1 cellular context compared by ENCODE assay signal in the genomic region with DNA sequence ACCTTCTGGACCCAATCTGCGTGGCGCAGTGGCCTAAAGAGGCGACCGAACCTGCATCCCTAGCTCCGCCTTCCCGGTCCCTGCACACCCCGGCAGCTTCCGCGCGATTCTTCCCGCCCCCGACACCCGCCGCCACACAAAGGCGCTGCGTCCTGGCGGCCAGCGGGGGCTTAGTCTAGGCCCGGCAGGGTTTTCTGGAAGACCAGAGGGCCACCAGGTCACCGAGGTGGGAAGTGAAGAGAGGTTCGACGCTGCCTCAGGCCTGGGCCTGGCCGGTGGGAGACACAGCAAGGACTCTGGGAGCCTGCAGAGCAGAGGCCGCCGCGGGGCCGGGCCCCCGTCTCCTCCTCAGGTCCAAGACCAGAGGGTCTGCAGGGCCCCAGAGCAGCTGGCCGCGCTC.
TF ChIP-seq lines count a peak whose summit lies in the region.

No MANE protein-coding gene starts in this region.

TF ChIP-seq in K562, 482 proteins besides CTCF, POLR2A, EP300 and RAD21 (continued from another document):
- TF ChIP-seq, protein P1, sequence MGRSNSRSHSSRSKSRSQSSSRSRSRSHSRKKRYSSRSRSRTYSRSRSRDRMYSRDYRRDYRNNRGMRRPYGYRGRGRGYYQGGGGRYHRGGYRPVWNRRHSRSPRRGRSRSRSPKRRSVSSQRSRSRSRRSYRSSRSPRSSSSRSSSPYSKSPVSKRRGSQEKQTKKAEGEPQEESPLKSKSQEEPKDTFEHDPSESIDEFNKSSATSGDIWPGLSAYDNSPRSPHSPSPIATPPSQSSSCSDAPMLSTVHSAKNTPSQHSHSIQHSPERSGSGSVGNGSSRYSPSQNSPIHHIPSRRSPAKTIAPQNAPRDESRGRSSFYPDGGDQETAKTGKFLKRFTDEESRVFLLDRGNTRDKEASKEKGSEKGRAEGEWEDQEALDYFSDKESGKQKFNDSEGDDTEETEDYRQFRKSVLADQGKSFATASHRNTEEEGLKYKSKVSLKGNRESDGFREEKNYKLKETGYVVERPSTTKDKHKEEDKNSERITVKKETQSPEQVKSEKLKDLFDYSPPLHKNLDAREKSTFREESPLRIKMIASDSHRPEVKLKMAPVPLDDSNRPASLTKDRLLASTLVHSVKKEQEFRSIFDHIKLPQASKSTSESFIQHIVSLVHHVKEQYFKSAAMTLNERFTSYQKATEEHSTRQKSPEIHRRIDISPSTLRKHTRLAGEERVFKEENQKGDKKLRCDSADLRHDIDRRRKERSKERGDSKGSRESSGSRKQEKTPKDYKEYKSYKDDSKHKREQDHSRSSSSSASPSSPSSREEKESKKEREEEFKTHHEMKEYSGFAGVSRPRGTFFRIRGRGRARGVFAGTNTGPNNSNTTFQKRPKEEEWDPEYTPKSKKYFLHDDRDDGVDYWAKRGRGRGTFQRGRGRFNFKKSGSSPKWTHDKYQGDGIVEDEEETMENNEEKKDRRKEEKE (IDR thresholded peaks at IDR 0.05; ENCODE audit: borderline replicate concordance in 1 of 2, control insufficient read depth in 1 of 2, low read depth in 2 of 2, low read length in 1 of 2) = no peak
- TF ChIP-seq, protein P2, sequence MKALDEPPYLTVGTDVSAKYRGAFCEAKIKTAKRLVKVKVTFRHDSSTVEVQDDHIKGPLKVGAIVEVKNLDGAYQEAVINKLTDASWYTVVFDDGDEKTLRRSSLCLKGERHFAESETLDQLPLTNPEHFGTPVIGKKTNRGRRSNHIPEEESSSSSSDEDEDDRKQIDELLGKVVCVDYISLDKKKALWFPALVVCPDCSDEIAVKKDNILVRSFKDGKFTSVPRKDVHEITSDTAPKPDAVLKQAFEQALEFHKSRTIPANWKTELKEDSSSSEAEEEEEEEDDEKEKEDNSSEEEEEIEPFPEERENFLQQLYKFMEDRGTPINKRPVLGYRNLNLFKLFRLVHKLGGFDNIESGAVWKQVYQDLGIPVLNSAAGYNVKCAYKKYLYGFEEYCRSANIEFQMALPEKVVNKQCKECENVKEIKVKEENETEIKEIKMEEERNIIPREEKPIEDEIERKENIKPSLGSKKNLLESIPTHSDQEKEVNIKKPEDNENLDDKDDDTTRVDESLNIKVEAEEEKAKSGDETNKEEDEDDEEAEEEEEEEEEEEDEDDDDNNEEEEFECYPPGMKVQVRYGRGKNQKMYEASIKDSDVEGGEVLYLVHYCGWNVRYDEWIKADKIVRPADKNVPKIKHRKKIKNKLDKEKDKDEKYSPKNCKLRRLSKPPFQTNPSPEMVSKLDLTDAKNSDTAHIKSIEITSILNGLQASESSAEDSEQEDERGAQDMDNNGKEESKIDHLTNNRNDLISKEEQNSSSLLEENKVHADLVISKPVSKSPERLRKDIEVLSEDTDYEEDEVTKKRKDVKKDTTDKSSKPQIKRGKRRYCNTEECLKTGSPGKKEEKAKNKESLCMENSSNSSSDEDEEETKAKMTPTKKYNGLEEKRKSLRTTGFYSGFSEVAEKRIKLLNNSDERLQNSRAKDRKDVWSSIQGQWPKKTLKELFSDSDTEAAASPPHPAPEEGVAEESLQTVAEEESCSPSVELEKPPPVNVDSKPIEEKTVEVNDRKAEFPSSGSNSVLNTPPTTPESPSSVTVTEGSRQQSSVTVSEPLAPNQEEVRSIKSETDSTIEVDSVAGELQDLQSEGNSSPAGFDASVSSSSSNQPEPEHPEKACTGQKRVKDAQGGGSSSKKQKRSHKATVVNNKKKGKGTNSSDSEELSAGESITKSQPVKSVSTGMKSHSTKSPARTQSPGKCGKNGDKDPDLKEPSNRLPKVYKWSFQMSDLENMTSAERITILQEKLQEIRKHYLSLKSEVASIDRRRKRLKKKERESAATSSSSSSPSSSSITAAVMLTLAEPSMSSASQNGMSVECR (CRISPR knock-in tag; IDR thresholded peaks at IDR 0.05) = 0 out of 2 replicates have a peak, but pooled peaks have one; percentile 24
- TF ChIP-seq BACH1 (tag; IDR thresholded peaks at IDR 0.05) = no peak
- TF ChIP-seq ZNF224 (CRISPR knock-in tag; IDR thresholded peaks at IDR 0.05) = no peak
- TF ChIP-seq HNRNPK (IDR thresholded peaks at IDR 0.05; ENCODE audit: low read depth, low read length, poor library complexity, severe bottlenecking) = no peak
- TF ChIP-seq SRSF9 (IDR thresholded peaks at IDR 0.05; ENCODE audit: borderline replicate concordance, low read depth, low read length) = no peak
- no peak for TF ChIP-seq DPF2 (IDR thresholded peaks at IDR 0.05)
- no peak for TF ChIP-seq SMC3 (conservative IDR thresholded peaks at IDR 0.05; ENCODE audit: insufficient read depth, low read depth, low read length)
- TF ChIP-seq TAF1 (IDR thresholded peaks at IDR 0.05; ENCODE audit: control insufficient read depth, extremely low read depth, insufficient read depth, low read length, severe bottlenecking) = peak; percentile 32
- no peak for TF ChIP-seq MIER1 (IDR thresholded peaks at IDR 0.05; ENCODE audit: low read depth)
- TF ChIP-seq SOX6 (IDR thresholded peaks at IDR 0.05) = no peak
- TF ChIP-seq ELF2 (CRISPR knock-in tag; IDR thresholded peaks at IDR 0.05) = no peak
- TF ChIP-seq, protein P3, sequence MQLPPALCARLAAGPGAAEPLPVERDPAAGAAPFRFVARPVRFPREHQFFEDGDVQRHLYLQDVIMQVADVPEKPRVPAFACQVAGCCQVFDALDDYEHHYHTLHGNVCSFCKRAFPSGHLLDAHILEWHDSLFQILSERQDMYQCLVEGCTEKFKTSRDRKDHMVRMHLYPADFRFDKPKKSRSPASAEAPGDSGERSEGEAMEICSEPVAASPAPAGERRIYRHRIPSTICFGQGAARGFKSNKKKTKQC (CRISPR knock-in tag; IDR thresholded peaks at IDR 0.05) = 0 out of 2 replicates have a peak, but pooled peaks have one; percentile 20
- no peak for TF ChIP-seq ZEB2 (IDR thresholded peaks at IDR 0.05)
- no peak for TF ChIP-seq ZNF274 (IDR thresholded peaks at IDR 0.05; ENCODE audit: borderline replicate concordance, low read depth, low read length)
- TF ChIP-seq L3MBTL2 (IDR thresholded peaks at IDR 0.05) = peak; percentile 51
- TF ChIP-seq, protein P4, sequence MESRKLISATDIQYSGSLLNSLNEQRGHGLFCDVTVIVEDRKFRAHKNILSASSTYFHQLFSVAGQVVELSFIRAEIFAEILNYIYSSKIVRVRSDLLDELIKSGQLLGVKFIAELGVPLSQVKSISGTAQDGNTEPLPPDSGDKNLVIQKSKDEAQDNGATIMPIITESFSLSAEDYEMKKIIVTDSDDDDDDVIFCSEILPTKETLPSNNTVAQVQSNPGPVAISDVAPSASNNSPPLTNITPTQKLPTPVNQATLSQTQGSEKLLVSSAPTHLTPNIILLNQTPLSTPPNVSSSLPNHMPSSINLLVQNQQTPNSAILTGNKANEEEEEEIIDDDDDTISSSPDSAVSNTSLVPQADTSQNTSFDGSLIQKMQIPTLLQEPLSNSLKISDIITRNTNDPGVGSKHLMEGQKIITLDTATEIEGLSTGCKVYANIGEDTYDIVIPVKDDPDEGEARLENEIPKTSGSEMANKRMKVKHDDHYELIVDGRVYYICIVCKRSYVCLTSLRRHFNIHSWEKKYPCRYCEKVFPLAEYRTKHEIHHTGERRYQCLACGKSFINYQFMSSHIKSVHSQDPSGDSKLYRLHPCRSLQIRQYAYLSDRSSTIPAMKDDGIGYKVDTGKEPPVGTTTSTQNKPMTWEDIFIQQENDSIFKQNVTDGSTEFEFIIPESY (CRISPR knock-in tag; IDR thresholded peaks at IDR 0.05) = peak; percentile 94
- TF ChIP-seq ZNF12 (CRISPR knock-in tag; IDR thresholded peaks at IDR 0.05) = no peak
- TF ChIP-seq, protein P5, sequence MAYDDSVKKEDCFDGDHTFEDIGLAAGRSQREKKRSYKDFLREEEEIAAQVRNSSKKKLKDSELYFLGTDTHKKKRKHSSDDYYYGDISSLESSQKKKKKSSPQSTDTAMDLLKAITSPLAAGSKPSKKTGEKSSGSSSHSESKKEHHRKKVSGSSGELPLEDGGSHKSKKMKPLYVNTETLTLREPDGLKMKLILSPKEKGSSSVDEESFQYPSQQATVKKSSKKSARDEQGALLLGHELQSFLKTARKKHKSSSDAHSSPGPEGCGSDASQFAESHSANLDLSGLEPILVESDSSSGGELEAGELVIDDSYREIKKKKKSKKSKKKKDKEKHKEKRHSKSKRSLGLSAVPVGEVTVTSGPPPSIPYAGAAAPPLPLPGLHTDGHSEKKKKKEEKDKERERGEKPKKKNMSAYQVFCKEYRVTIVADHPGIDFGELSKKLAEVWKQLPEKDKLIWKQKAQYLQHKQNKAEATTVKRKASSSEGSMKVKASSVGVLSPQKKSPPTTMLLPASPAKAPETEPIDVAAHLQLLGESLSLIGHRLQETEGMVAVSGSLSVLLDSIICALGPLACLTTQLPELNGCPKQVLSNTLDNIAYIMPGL (CRISPR knock-in tag; IDR thresholded peaks at IDR 0.05) = no peak
- TF ChIP-seq CXXC5 (CRISPR knock-in tag; IDR thresholded peaks at IDR 0.05) = peak; percentile 36
- peak in 1 of 2 experiments; percentile 18; a peak in 1 of 4 replicates for TF ChIP-seq MAZ (CRISPR knock-in tag; conservative IDR thresholded peaks at IDR 0.05 in 1 of 2, IDR thresholded peaks at IDR 0.05 in 1 of 2)
- TF ChIP-seq POLR2G (IDR thresholded peaks at IDR 0.05; ENCODE audit: low read depth, low read length) = peak; percentile 79
- TF ChIP-seq, protein P6, sequence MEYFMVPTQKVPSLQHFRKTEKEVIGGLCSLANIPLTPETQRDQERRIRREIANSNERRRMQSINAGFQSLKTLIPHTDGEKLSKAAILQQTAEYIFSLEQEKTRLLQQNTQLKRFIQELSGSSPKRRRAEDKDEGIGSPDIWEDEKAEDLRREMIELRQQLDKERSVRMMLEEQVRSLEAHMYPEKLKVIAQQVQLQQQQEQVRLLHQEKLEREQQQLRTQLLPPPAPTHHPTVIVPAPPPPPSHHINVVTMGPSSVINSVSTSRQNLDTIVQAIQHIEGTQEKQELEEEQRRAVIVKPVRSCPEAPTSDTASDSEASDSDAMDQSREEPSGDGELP (CRISPR knock-in tag; IDR thresholded peaks at IDR 0.05; ENCODE audit: borderline replicate concordance) = peak; percentile 57; the same call in 1 of the 2 replicates
- TF ChIP-seq, protein P7, sequence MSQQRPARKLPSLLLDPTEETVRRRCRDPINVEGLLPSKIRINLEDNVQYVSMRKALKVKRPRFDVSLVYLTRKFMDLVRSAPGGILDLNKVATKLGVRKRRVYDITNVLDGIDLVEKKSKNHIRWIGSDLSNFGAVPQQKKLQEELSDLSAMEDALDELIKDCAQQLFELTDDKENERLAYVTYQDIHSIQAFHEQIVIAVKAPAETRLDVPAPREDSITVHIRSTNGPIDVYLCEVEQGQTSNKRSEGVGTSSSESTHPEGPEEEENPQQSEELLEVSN (IDR thresholded peaks at IDR 0.05; ENCODE audit: borderline replicate concordance in 1 of 2, extremely low read depth in 1 of 2, insufficient read depth in 1 of 2, insufficient read length in 1 of 2, low read depth in 1 of 2, low read length in 1 of 2, poor library complexity in 1 of 2, severe bottlenecking in 1 of 2) = peak; percentile 29 to 68
- TF ChIP-seq ATF7 (IDR thresholded peaks at IDR 0.05) = no peak
- TF ChIP-seq LCOR (CRISPR knock-in tag; IDR thresholded peaks at IDR 0.05) = no peak
- TF ChIP-seq PHF8 (IDR thresholded peaks at IDR 0.05; ENCODE audit: borderline replicate concordance, low read length) = peak; percentile 45; the same call in 1 of the 2 replicates
- no peak for TF ChIP-seq DNMT1 (IDR thresholded peaks at IDR 0.05)
- no peak for TF ChIP-seq HNRNPH1 (optimal IDR thresholded peaks at IDR 0.05; ENCODE audit: low read depth, low read length)
